ENCODE assay signal across 11 cellular contexts in the genomic region with DNA sequence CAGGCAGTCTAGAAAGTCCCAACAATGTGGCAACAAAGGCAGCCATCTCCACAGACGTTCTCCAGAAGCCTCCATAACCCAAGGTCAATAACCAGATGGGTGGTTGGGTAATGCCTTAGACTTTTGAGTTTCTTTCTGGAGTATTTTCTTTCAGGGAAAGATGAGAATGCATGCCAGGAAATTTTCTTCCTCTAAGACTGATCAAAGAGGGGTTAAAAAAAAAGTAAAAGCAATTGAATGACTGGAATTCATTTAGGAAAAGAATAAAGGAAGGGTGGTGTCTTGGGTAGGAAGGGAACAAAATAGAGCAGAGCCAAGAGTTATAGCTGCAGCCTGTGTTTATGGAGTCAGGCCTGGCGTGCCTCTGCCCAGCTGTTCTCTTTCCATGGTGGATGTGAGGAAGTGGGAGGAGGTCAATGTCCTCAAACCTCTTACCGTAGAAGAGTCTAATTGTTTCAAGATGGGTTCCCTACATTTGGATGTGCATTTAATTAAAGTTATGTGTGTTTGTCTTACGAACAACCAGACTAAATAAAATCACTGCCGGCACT.
DNase-seq lines count a peak whose midpoint lies in the region; ATAC-seq and TF ChIP-seq lines count a peak whose summit lies in the region.
"Had no signal": no experiment of that assay in that cellular context is flagged by ENCODE, and none has a peak within 500 bp of the region (broad histone marks: within the 10 kb centered on the region; RNA-seq: fewer than 3 reads in every experiment).

No MANE protein-coding gene starts in this region.

- peak overlapping the region; percentile 65 for H3K27ac Mint-ChIP-seq in progenitor cell of endocrine pancreas
- H3K27ac Mint-ChIP-seq: activated CD4-positive, alpha-beta T cell treated with anti-CD3 and anti-CD28 coated beads for 36 hours had no signal

- peaks cover 8% of the 10 kb centered on the region for H3K9me3 Mint-ChIP-seq in progenitor cell of endocrine pancreas (ENCODE audit: low read depth)

- H3K36me3 Mint-ChIP-seq in progenitor cell of endocrine pancreas (ENCODE audit: insufficient read depth), result peaks cover 61% of the 10 kb centered on the region

- TF ChIP-seq CTCF in progenitor cell of endocrine pancreas (IDR thresholded peaks at IDR 0.05; ENCODE audit: unreplicated experiment), result no peak

- H3K4me3 Mint-ChIP-seq in progenitor cell of endocrine pancreas (ENCODE audit: low read depth), result no peak overlapping the region
- H3K4me3 Mint-ChIP-seq: activated CD4-positive, alpha-beta T cell treated with anti-CD3 and anti-CD28 coated beads for 36 hours had no signal

- H3K4me1 Mint-ChIP-seq in progenitor cell of endocrine pancreas (ENCODE audit: low read depth), result peaks cover 5% of the 10 kb centered on the region
- H3K4me1 Mint-ChIP-seq: activated CD4-positive, alpha-beta T cell treated with anti-CD3 and anti-CD28 coated beads for 36 hours had no signal

- peak; percentile 59 for DNase-seq in AG08396 (ENCODE audit: low spot score)
- DNase-seq in fibroblast of the conjunctiva (ENCODE audit: low read depth), result peak; percentile 95
- no peak for DNase-seq in progenitor cell of endocrine pancreas (ENCODE audit: low spot score, unreplicated experiment)
- DNase-seq: activated CD4-positive, alpha-beta T cell treated with anti-CD3 and anti-CD28 coated beads for 36 hours; NCI-H510A treated with DMSO at 0.1 percent for 48 hours; occipital lobe had no signal

- ATAC-seq in SK-N-SH treated with all-trans-retinoic acid at 6 μM for 48 hours, result peak; percentile 96
- no peak for ATAC-seq in GM19452 (IDR thresholded peaks at IDR 0.05; ENCODE audit: unreplicated experiment)
- no peak for ATAC-seq in GM19023 (IDR thresholded peaks at IDR 0.05; ENCODE audit: unreplicated experiment)
- ATAC-seq in HG03460 (IDR thresholded peaks at IDR 0.05; ENCODE audit: unreplicated experiment), result no peak
- ATAC-seq in GM18907 (IDR thresholded peaks at IDR 0.05; ENCODE audit: unreplicated experiment), result no peak
- ATAC-seq: activated CD4-positive, alpha-beta T cell treated with anti-CD3 and anti-CD28 coated beads for 36 hours had no signal

- no peaks in the 10 kb centered on the region for H3K27me3 Mint-ChIP-seq in progenitor cell of endocrine pancreas
- H3K27me3 Mint-ChIP-seq: activated CD4-positive, alpha-beta T cell treated with anti-CD3 and anti-CD28 coated beads for 36 hours had no signal

TF ChIP-seq in SK-N-SH treated with all-trans-retinoic acid at 6 μM for 48 hours, 23 proteins besides CTCF, POLR2A, EP300 and RAD21:
- TF ChIP-seq, protein P1, sequence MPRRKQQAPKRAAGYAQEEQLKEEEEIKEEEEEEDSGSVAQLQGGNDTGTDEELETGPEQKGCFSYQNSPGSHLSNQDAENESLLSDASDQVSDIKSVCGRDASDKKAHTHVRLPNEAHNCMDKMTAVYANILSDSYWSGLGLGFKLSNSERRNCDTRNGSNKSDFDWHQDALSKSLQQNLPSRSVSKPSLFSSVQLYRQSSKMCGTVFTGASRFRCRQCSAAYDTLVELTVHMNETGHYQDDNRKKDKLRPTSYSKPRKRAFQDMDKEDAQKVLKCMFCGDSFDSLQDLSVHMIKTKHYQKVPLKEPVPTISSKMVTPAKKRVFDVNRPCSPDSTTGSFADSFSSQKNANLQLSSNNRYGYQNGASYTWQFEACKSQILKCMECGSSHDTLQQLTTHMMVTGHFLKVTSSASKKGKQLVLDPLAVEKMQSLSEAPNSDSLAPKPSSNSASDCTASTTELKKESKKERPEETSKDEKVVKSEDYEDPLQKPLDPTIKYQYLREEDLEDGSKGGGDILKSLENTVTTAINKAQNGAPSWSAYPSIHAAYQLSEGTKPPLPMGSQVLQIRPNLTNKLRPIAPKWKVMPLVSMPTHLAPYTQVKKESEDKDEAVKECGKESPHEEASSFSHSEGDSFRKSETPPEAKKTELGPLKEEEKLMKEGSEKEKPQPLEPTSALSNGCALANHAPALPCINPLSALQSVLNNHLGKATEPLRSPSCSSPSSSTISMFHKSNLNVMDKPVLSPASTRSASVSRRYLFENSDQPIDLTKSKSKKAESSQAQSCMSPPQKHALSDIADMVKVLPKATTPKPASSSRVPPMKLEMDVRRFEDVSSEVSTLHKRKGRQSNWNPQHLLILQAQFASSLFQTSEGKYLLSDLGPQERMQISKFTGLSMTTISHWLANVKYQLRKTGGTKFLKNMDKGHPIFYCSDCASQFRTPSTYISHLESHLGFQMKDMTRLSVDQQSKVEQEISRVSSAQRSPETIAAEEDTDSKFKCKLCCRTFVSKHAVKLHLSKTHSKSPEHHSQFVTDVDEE (CRISPR knock-in tag; IDR thresholded peaks at IDR 0.05), result no peak
- TF ChIP-seq TCF4 (CRISPR knock-in tag; IDR thresholded peaks at IDR 0.05; ENCODE audit: borderline replicate concordance) (no peak), TOX (CRISPR knock-in tag; IDR thresholded peaks at IDR 0.05; ENCODE audit: borderline replicate concordance) (no peak), ZNF565 (CRISPR knock-in tag; conservative IDR thresholded peaks at IDR 0.05; ENCODE audit: low read depth) (no peak), SNAI2 (CRISPR knock-in tag; IDR thresholded peaks at IDR 0.05) (no peak), BACH2 (CRISPR knock-in tag; IDR thresholded peaks at IDR 0.05; ENCODE audit: borderline replicate concordance) (no peak), ZFP3 (CRISPR knock-in tag; IDR thresholded peaks at IDR 0.05) (no peak), ZC3H10 (CRISPR knock-in tag; IDR thresholded peaks at IDR 0.05) (no peak), ZNF70 (CRISPR knock-in tag; IDR thresholded peaks at IDR 0.05) (no peak), CSDC2 (CRISPR knock-in tag; IDR thresholded peaks at IDR 0.05) (no peak), ZFP30 (CRISPR knock-in tag; IDR thresholded peaks at IDR 0.05) (no peak), OSR1 (CRISPR knock-in tag; IDR thresholded peaks at IDR 0.05) (no peak)
- TF ChIP-seq, protein P2, sequence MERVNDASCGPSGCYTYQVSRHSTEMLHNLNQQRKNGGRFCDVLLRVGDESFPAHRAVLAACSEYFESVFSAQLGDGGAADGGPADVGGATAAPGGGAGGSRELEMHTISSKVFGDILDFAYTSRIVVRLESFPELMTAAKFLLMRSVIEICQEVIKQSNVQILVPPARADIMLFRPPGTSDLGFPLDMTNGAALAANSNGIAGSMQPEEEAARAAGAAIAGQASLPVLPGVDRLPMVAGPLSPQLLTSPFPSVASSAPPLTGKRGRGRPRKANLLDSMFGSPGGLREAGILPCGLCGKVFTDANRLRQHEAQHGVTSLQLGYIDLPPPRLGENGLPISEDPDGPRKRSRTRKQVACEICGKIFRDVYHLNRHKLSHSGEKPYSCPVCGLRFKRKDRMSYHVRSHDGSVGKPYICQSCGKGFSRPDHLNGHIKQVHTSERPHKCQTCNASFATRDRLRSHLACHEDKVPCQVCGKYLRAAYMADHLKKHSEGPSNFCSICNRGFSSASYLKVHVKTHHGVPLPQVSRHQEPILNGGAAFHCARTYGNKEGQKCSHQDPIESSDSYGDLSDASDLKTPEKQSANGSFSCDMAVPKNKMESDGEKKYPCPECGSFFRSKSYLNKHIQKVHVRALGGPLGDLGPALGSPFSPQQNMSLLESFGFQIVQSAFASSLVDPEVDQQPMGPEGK (CRISPR knock-in tag; IDR thresholded peaks at IDR 0.05; ENCODE audit: borderline replicate concordance), result no peak
